In genomic region chr13:112510002-112510780, GRCh38 we compare ENCODE assay signal across 9 cellular contexts.
A peak's percentile ranks its signal among the peaks of the same experiment; 100 is the strongest.
DNase-seq lines count a peak whose midpoint lies in the region; ATAC-seq, FAIRE-seq and TF ChIP-seq lines count a peak whose summit lies in the region.
"Had no signal": no experiment of that assay in that cellular context is flagged by ENCODE, and none has a peak within 500 bp of the region (broad histone marks: within the 10 kb centered on the region; RNA-seq: fewer than 3 reads in every experiment).

No MANE protein-coding gene starts in this region.

- peak; percentile 58 for TF ChIP-seq CTCF in PC-3 (conservative IDR thresholded peaks at IDR 0.05; ENCODE audit: low read depth, low read length)
- peak; percentile 29 to 52 (median 40) for TF ChIP-seq CTCF in esophagus muscularis mucosa (IDR thresholded peaks at IDR 0.05)
- peak; percentile 74 for TF ChIP-seq CTCF in neural crest cell (conservative IDR thresholded peaks at IDR 0.05)
- TF ChIP-seq CTCF in colonic mucosa (IDR thresholded peaks at IDR 0.05): no peak

- H3K36me3 Mint-ChIP-seq in neural crest cell (ENCODE audit: low read depth): peaks cover 7% of the 10 kb centered on the region

- no peaks in the 10 kb centered on the region for H3K79me2 ChIP-seq in PC-3 (ENCODE audit: low read length)

- no peak overlapping the region for H2AFZ ChIP-seq in PC-3 (ENCODE audit: low read length)

- POLR2A ChIA-PET in PC-3 (lab: Charles Lee; ENCODE audit: unreplicated experiment): no interaction called here

- 59% methylated on average over 15 of the region's 15 CpGs for WGBS in esophagus muscularis mucosa

- H3K4me1 Mint-ChIP-seq in neural crest cell: peaks cover 16% of the 10 kb centered on the region

- no peak overlapping the region for H3K4me2 ChIP-seq in PC-3 (ENCODE audit: low read length)

- H3K27me3 ChIP-seq in PC-3 (ENCODE audit: low read length): no peaks in the 10 kb centered on the region
- no peaks in the 10 kb centered on the region for H3K27me3 ChIP-seq in esophagus muscularis mucosa
- no peaks in the 10 kb centered on the region for H3K27me3 ChIP-seq in colonic mucosa

- no peaks in the 10 kb centered on the region for H3K27me3 Mint-ChIP-seq in neural crest cell (ENCODE audit: low read depth)

- H3K36me3 ChIP-seq in PC-3 (ENCODE audit: low read depth, low read length) (peaks cover 15% of the 10 kb centered on the region), esophagus muscularis mucosa (peaks cover 20 to 84% (median 53%) of the 10 kb centered on the region in 4 donors), colonic mucosa (peaks cover 5% of the 10 kb centered on the region)

- H3K27ac ChIP-seq in PC-3 (ENCODE audit: low read length): no peak overlapping the region
- H3K27ac ChIP-seq in esophagus muscularis mucosa (replicated peaks in 1 of 4): no peak overlapping the region
- H3K27ac ChIP-seq in colonic mucosa: no peak overlapping the region

- BruUV-seq in PC-3 (replicated peaks; lab: Mats Ljungman, UMichigan): no TSS peak

- H4K20me1 ChIP-seq in PC-3 (ENCODE audit: low read length): no peaks in the 10 kb centered on the region

- peaks cover 12% of the 10 kb centered on the region; the same call in 1 of the 2 replicates for H3K4me1 ChIP-seq in PC-3 (ENCODE audit: insufficient read depth, low read length)
- peaks cover 0 to 11% (median 4%) of the 10 kb centered on the region in 4 donors for H3K4me1 ChIP-seq in esophagus muscularis mucosa
- H3K4me1 ChIP-seq in colonic mucosa: no peaks in the 10 kb centered on the region

- H3K9me2 ChIP-seq in PC-3 (replicated peaks; ENCODE audit: low read length): no peaks in the 10 kb centered on the region

- ATAC-seq in PC-3: peak; percentile 77

- H3K9me3 ChIP-seq in PC-3 (ENCODE audit: low read length): no peaks in the 10 kb centered on the region
- no peaks in the 10 kb centered on the region for H3K9me3 ChIP-seq in esophagus muscularis mucosa
- H3K9me3 ChIP-seq in colonic mucosa: no peaks in the 10 kb centered on the region

- H3K9me3 Mint-ChIP-seq in neural crest cell: no peaks in the 10 kb centered on the region
- H3K9me3 Mint-ChIP-seq: T-helper 1 cell treated with Interleukin-12 subunit alpha and Interleukin-12 subunit beta and Interleukin-4 antibody, amounts not matched to agents 30 μg/mL and 1 μg/mL, for 36 hours had no signal

- no peak for TF ChIP-seq EP300 in esophagus muscularis mucosa (IDR thresholded peaks at IDR 0.05)

- no peak overlapping the region for H3K4me3 ChIP-seq in PC-3 (ENCODE audit: low read length)
- no peak overlapping the region for H3K4me3 ChIP-seq in esophagus muscularis mucosa
- no peak overlapping the region for H3K4me3 ChIP-seq in colonic mucosa

- intact Hi-C loops in PC-3 (cut with micrococcal nuclease): loop anchor here (2.0 to 10.0 kb wide), 2 partner anchors 97 to 1035 kb away; no protein-coding TSS in a partner anchor
- intact Hi-C loops in esophagus muscularis mucosa (cut with DNase I): loop anchor here (5.0 kb wide), 1 partner anchor 92 kb away; no protein-coding TSS in a partner anchor
- intact Hi-C loops in colonic mucosa (cut with DNase I): no loop called here

- DNase-seq in DMS79 treated with DMSO at 0.1 percent for 48 hours (lab: John Stamatoyannopoulos, UW) (peak; percentile 75), HTR-8/SVneo (ENCODE audit: insufficient read length, low spot score) (peak; percentile 50), PC-3 (peak; percentile 55), esophagus muscularis mucosa (ENCODE audit: extremely low spot score) (no peak), neural crest cell (ENCODE audit: low read depth, low spot score) (peak; percentile 33), NCI-H1048 (lab: John Stamatoyannopoulos, UW) (no peak), colonic mucosa (no peak), NK-92 (lab: John Stamatoyannopoulos, UW; ENCODE audit: unreplicated experiment) (no peak)

- CTCF ChIA-PET in PC-3 (lab: Charles Lee): no interaction called here

- no peaks in the 10 kb centered on the region for H3F3A ChIP-seq in PC-3 (ENCODE audit: low read length, unreplicated experiment)

- no peak overlapping the region for H3K4me3 Mint-ChIP-seq in neural crest cell
- H3K4me3 Mint-ChIP-seq: T-helper 1 cell treated with Interleukin-12 subunit alpha and Interleukin-12 subunit beta and Interleukin-4 antibody, amounts not matched to agents 30 μg/mL and 1 μg/mL, for 36 hours had no signal

- H3K27ac Mint-ChIP-seq in neural crest cell (ENCODE audit: unreplicated experiment): no peak overlapping the region
- H3K27ac Mint-ChIP-seq: T-helper 1 cell treated with Interleukin-12 subunit alpha and Interleukin-12 subunit beta and Interleukin-4 antibody, amounts not matched to agents 30 μg/mL and 1 μg/mL, for 36 hours had no signal

- H3K9ac ChIP-seq in PC-3 (ENCODE audit: low read length) (no peak overlapping the region), colonic mucosa (ENCODE audit: low read depth in 2 of 2, low read length in 2 of 2) (no peak overlapping the region)

- FAIRE-seq in HTR-8/SVneo (lab: Jason Lieb, UNC): no peak

- TF ChIP-seq POLR2A in esophagus muscularis mucosa (IDR thresholded peaks at IDR 0.05; ENCODE audit: low read depth): no peak

Comparison
In these comparisons a context has a peak if more than half of its experiments do, and no peak if none do; other contexts are left out.
1. DNase-seq: peak in DMS79 treated with DMSO at 0.1 percent for 48 hours (single experiment), HTR-8/SVneo (single experiment), PC-3 (single experiment) and neural crest cell (single experiment); none in esophagus muscularis mucosa (single experiment), NCI-H1048 (single experiment), colonic mucosa (single experiment) and NK-92 (single experiment).